In genomic region chr9:135136481-135136880, GRCh38 we compare ENCODE assay signal across 21 cellular contexts. TPM values are rescaled to one million over a fixed set of nuclear protein-coding genes. Genes with fewer than 3 reads are reported as not detected.
A peak's percentile ranks its signal among the peaks of the same experiment; 100 is the strongest.
DNase-seq lines count a peak whose midpoint lies in the region; ATAC-seq and TF ChIP-seq lines count a peak whose summit lies in the region.
"Had no signal": no experiment of that assay in that cellular context is flagged by ENCODE, and none has a peak within 500 bp of the region (broad histone marks: within the 10 kb centered on the region; RNA-seq: fewer than 3 reads in every experiment).

No MANE protein-coding gene starts in this region.

- no peak overlapping the region for H3K27ac Mint-ChIP-seq in naive thymus-derived CD8-positive, alpha-beta T cell
- H3K27ac Mint-ChIP-seq: activated CD8-positive, alpha-beta T cell treated with anti-CD3 and anti-CD28 coated beads, Interleukin-2, amount 10 ng/mL, durations not matched to agents 7 days and 5 days; activated naive CD8-positive, alpha-beta T cell treated with anti-CD3 and anti-CD28 coated beads for 36 hours; stimulated activated memory B cell treated with anti-CD40 and anti-IgM and Interleukin-4, amounts not matched to agents 10 μg/mL and 1 μg/mL and 100 μg/mL, for 72 hours had no signal

- no peak overlapping the region for H3K9ac ChIP-seq in mesendoderm (ENCODE audit: low read length)

- H3K79me1 ChIP-seq in mesendoderm (ENCODE audit: low read length), result no peaks in the 10 kb centered on the region

- H3K4me1 Mint-ChIP-seq in naive thymus-derived CD8-positive, alpha-beta T cell, result peaks cover 0 to 6% (median 0%) of the 10 kb centered on the region in 4 donors
- H3K4me1 Mint-ChIP-seq: activated naive CD8-positive, alpha-beta T cell treated with anti-CD3 and anti-CD28 coated beads for 36 hours; central memory CD8-positive, alpha-beta T cell; stimulated activated memory B cell treated with anti-CD40 and anti-IgM and Interleukin-4, amounts not matched to agents 10 μg/mL and 1 μg/mL and 100 μg/mL, for 72 hours had no signal

- H3K4me3 ChIP-seq in MG63 (no peak overlapping the region), WERI-Rb-1 (ENCODE audit: low read depth, low read length) (no peak overlapping the region), mesendoderm (ENCODE audit: low read length) (no peak overlapping the region)
- H3K4me3 ChIP-seq: left lung, prostate gland had no signal

- TF ChIP-seq CTCF in WERI-Rb-1 (IDR thresholded peaks at IDR 0.05; ENCODE audit: low read depth, low read length), result no peak

- H2BK120ac ChIP-seq in mesendoderm (ENCODE audit: low read depth, low read length), result no peak overlapping the region

- H4K8ac ChIP-seq in mesendoderm (ENCODE audit: low read depth, low read length), result no peak overlapping the region

- peak overlapping the region; percentile 55 for H2AK5ac ChIP-seq in mesendoderm (ENCODE audit: low read length)

- no peak for ATAC-seq in naive thymus-derived CD8-positive, alpha-beta T cell
- no peak for ATAC-seq in GM21367 (IDR thresholded peaks at IDR 0.05; ENCODE audit: unreplicated experiment)
- no peak for ATAC-seq in GM18498 (IDR thresholded peaks at IDR 0.05; ENCODE audit: unreplicated experiment)
- ATAC-seq: activated CD8-positive, alpha-beta T cell treated with anti-CD3 and anti-CD28 coated beads, Interleukin-2, amount 10 ng/mL, durations not matched to agents 7 days and 5 days; stimulated activated memory B cell treated with anti-CD40 and anti-IgM and Interleukin-4, amounts not matched to agents 10 μg/mL and 1 μg/mL and 100 μg/mL, for 72 hours had no signal

- no peak overlapping the region for H4K5ac ChIP-seq in mesendoderm (ENCODE audit: low read length)

- peak overlapping the region; percentile 2 for H3K56ac ChIP-seq in mesendoderm (ENCODE audit: low read length)

- peaks cover 0 to 8% (median 0%) of the 10 kb centered on the region in 9 donors for H3K9me3 Mint-ChIP-seq in naive thymus-derived CD8-positive, alpha-beta T cell
- H3K9me3 Mint-ChIP-seq: activated naive CD8-positive, alpha-beta T cell treated with anti-CD3 and anti-CD28 coated beads for 36 hours; central memory CD8-positive, alpha-beta T cell; stimulated activated memory B cell treated with anti-CD40 and anti-IgM and Interleukin-4, amounts not matched to agents 10 μg/mL and 1 μg/mL and 100 μg/mL, for 72 hours had no signal

- no peak overlapping the region for H3K4ac ChIP-seq in mesendoderm (ENCODE audit: low read depth, low read length)

- no peak overlapping the region for H3K23ac ChIP-seq in mesendoderm (ENCODE audit: low read length)

- POLR2A ChIA-PET in naive thymus-derived CD8-positive, alpha-beta T cell (lab: Charles Lee), result no interaction called here

- H3K4me2 ChIP-seq in mesendoderm (ENCODE audit: low read length), result no peak overlapping the region

- H3K79me2 ChIP-seq in mesendoderm (ENCODE audit: control insufficient read depth, insufficient read depth, low read length), result no peaks in the 10 kb centered on the region

- H3K18ac ChIP-seq in mesendoderm (ENCODE audit: low read length), result peak overlapping the region; percentile 62

- H2BK5ac ChIP-seq in mesendoderm (ENCODE audit: low read length), result peak overlapping the region; percentile 88

- H3K27me3 ChIP-seq in MG63 (no peaks in the 10 kb centered on the region), WERI-Rb-1 (ENCODE audit: insufficient read depth, low read depth, severe bottlenecking) (no peaks in the 10 kb centered on the region), mesendoderm (ENCODE audit: insufficient read depth, low read length, poor library complexity) (no peaks in the 10 kb centered on the region)

- peak overlapping the region; percentile 96 for H3K27ac ChIP-seq in WERI-Rb-1
- peak overlapping the region; percentile 91 for H3K27ac ChIP-seq in mesendoderm (ENCODE audit: low read depth, low read length)
- H3K27ac ChIP-seq: left lung, prostate gland had no signal

- no peaks in the 10 kb centered on the region for H3K36me3 ChIP-seq in MG63
- no peaks in the 10 kb centered on the region for H3K36me3 ChIP-seq in WERI-Rb-1
- no peaks in the 10 kb centered on the region for H3K36me3 ChIP-seq in mesendoderm (ENCODE audit: control insufficient read depth, insufficient read depth, low read length)
- H3K36me3 ChIP-seq: left lung, prostate gland had no signal

- no CpG with 5 or more reads among the region's 9 CpGs for WGBS in mesendoderm (ENCODE audit: extremely low coverage, insufficient coverage, low lambda C conversion rate)

- no peak overlapping the region for H2BK15ac ChIP-seq in mesendoderm (replicated peaks; ENCODE audit: low read depth)

- DNase-seq in DMS 273 treated with DMSO at 0.1 percent for 48 hours (lab: John Stamatoyannopoulos, UW) (peak; percentile 76), MG63 (peak; percentile 71), WERI-Rb-1 (peak; percentile 76), mesendoderm (no peak)
- no peak for DNase-seq in naive thymus-derived CD8-positive, alpha-beta T cell
- DNase-seq: activated CD8-positive, alpha-beta T cell treated with anti-CD3 and anti-CD28 coated beads, Interleukin-2, amount 10 ng/mL, durations not matched to agents 7 days and 5 days; activated effector memory CD4-positive, alpha-beta T cell treated with anti-CD3 and anti-CD28 coated beads, Interleukin-2, amount 50 U/mL, for 16 hours; activated naive CD8-positive, alpha-beta T cell treated with anti-CD3 and anti-CD28 coated beads for 36 hours; activated T-cell treated with anti-CD3 and anti-CD28 coated beads for 4 hours; left lung; NCI-H1105 treated with DMSO at 0.1 percent for 48 hours; NCI-H2029 treated with DMSO at 0.1 percent for 48 hours; NCI-H345; NK-92 treated with Interleukin-12 subunit alpha and Interleukin-12 subunit beta, amount 100 ng/mL, for 24 hours; stimulated activated CD4-positive, alpha-beta T cell treated with anti-CD3 and anti-CD28 coated beads, Interleukin-4, amount 100 ng/mL, for 4 hours had no signal

- peaks cover 9% of the 10 kb centered on the region for H3K4me1 ChIP-seq in mesendoderm (ENCODE audit: control insufficient read depth, low read depth, low read length)
- H3K4me1 ChIP-seq: left lung, prostate gland had no signal

- no peaks in the 10 kb centered on the region for H3K36me3 Mint-ChIP-seq in naive thymus-derived CD8-positive, alpha-beta T cell
- H3K36me3 Mint-ChIP-seq: activated naive CD8-positive, alpha-beta T cell treated with anti-CD3 and anti-CD28 coated beads for 36 hours; stimulated activated memory B cell treated with anti-CD40 and anti-IgM and Interleukin-4, amounts not matched to agents 10 μg/mL and 1 μg/mL and 100 μg/mL, for 72 hours had no signal

- H3K9me3 ChIP-seq in MG63, result peaks cover 6% of the 10 kb centered on the region
- H3K9me3 ChIP-seq in WERI-Rb-1 (ENCODE audit: severe bottlenecking), result peaks cover 8% of the 10 kb centered on the region
- H3K9me3 ChIP-seq: left lung, prostate gland had no signal

- peaks cover 1 to 34% (median 17%) of the 10 kb centered on the region in 5 donors for H3K27me3 Mint-ChIP-seq in naive thymus-derived CD8-positive, alpha-beta T cell

- H3K4me3 Mint-ChIP-seq in naive thymus-derived CD8-positive, alpha-beta T cell, result no peak overlapping the region
- H3K4me3 Mint-ChIP-seq: activated CD8-positive, alpha-beta T cell treated with anti-CD3 and anti-CD28 coated beads, Interleukin-2, amount 10 ng/mL, durations not matched to agents 7 days and 5 days; activated naive CD8-positive, alpha-beta T cell treated with anti-CD3 and anti-CD28 coated beads for 36 hours; central memory CD8-positive, alpha-beta T cell; stimulated activated memory B cell treated with anti-CD40 and anti-IgM and Interleukin-4, amounts not matched to agents 10 μg/mL and 1 μg/mL and 100 μg/mL, for 72 hours had no signal

RNA-seq across cellular contexts. Expression of gene OLFM1, which starts 49.0 kb away (rescaled TPM):
- 37.1 and 47.3 TPM in 2 replicates for total RNA-seq in MG63 (2014; rRNA removed; shearing (Covaris generic); ENCODE audit: low replicate concordance)
- polyA plus RNA-seq in mesendoderm (2013, experiment 1 of 2), result 14.7 TPM
- polyA plus RNA-seq in mesendoderm (2013, experiment 2 of 2), result 15.0 TPM
- not detected for total RNA-seq in naive thymus-derived CD8-positive, alpha-beta T cell
- not detected for polyA plus RNA-seq in naive thymus-derived CD8-positive, alpha-beta T cell
- total RNA-seq: activated CD8-positive, alpha-beta T cell treated with anti-CD3 and anti-CD28 coated beads, Interleukin-2, amount 10 ng/mL, durations not matched to agents 7 days and 5 days; activated naive CD8-positive, alpha-beta T cell treated with anti-CD3 and anti-CD28 coated beads for 36 hours; myocyte had no signal

Comparison
In these comparisons a context has a peak if more than half of its experiments do, and no peak if none do; other contexts are left out.
1. DNase-seq: peak in DMS 273 treated with DMSO at 0.1 percent for 48 hours (single experiment), MG63 (single experiment) and WERI-Rb-1 (single experiment); none in mesendoderm (single experiment) and naive thymus-derived CD8-positive, alpha-beta T cell (0 of 10).
2. RNA of gene OLFM1, which starts 49.0 kb away (total RNA-seq): 37.1 to 47.3 TPM in MG63; not detected in naive thymus-derived CD8-positive, alpha-beta T cell; every median in the first group is over 10 times any median in the second.